19 cellular contexts compared by ENCODE assay signal in genomic region chr5:30574761-30575160, GRCh38.
"Had no signal": no experiment of that assay in that cellular context is flagged by ENCODE, and none has a peak within 500 bp of the region (broad histone marks: within the 10 kb centered on the region; RNA-seq: fewer than 3 reads in every experiment).

No MANE protein-coding gene starts in this region.

- H3K4me3 ChIP-seq: adrenal gland, esophagus squamous epithelium, left ventricle myocardium inferior, upper lobe of left lung had no signal

- FAIRE-seq: colon had no signal

- DNase-seq: activated CD4-positive, alpha-beta memory T cell treated with anti-CD3 and anti-CD28 coated beads for 36 hours; activated CD4-positive, alpha-beta T cell treated with anti-CD3 and anti-CD28 coated beads for 48 hours; activated effector memory CD4-positive, alpha-beta T cell treated with anti-CD3 and anti-CD28 coated beads, Interleukin-2, amount 50 U/mL, for 16 hours; activated T-cell treated with anti-CD3 and anti-CD28 coated beads, Interleukin-2, amount 50 U/mL, for 72 hours; adrenal gland; central memory CD4-positive, alpha-beta T cell; effector memory CD8-positive, alpha-beta T cell; esophagus squamous epithelium; foreskin fibroblast; immature natural killer cell; left ventricle myocardium inferior; mammary epithelial cell; midbrain; natural killer cell; retina; stimulated activated CD4-positive, alpha-beta T cell treated with anti-CD3 and anti-CD28 coated beads, Interleukin-4, amount 100 ng/mL, for 24 hours; stimulated activated naive CD4-positive, alpha-beta T cell treated with Interleukin-2 at 50 U/mL for 16 hours; upper lobe of left lung had no signal
